Comparison of ENCODE assay signal across 10 cellular contexts in genomic region chr20:47320990-47321805, GRCh38. TPM values are rescaled to one million over a fixed set of nuclear protein-coding genes. Genes with fewer than 3 reads are reported as not detected.
DNase-seq lines count a peak whose midpoint lies in the region; ATAC-seq and TF ChIP-seq lines count a peak whose summit lies in the region.
"Had no signal": no experiment of that assay in that cellular context is flagged by ENCODE, and none has a peak within 500 bp of the region (broad histone marks: within the 10 kb centered on the region; RNA-seq: fewer than 3 reads in every experiment).

No MANE protein-coding gene starts in this region.

- no peak overlapping the region for H3K4me3 ChIP-seq in suprapubic skin

- peaks cover 66% of the 10 kb centered on the region for H3K4me1 ChIP-seq in suprapubic skin

- 82% methylated on average over 7 of the region's 7 CpGs for WGBS in suprapubic skin

- peak overlapping the region; percentile 69 for H3K27ac Mint-ChIP-seq in activated B cell treated with CpG ODN at 0.5 μM for 24 hours

- TF ChIP-seq POLR2A in suprapubic skin (IDR thresholded peaks at IDR 0.05), result no peak

- peaks cover 24% of the 10 kb centered on the region for H3K36me3 Mint-ChIP-seq in activated B cell treated with CpG ODN at 0.5 μM for 24 hours (ENCODE audit: low read depth)

- intact Hi-C loops in activated B cell treated with CpG ODN at 0.5 μM for 24 hours (cut with micrococcal nuclease), result no loop called here
- intact Hi-C loops in left colon (cut with DNase I, micrococcal nuclease), result no loop called here

- peak; percentile 46 for DNase-seq in NCI-H2196 (lab: John Stamatoyannopoulos, UW; ENCODE audit: unreplicated experiment)
- DNase-seq in NCI-H2196 treated with DMSO at 0.1 percent for 48 hours (lab: John Stamatoyannopoulos, UW; ENCODE audit: unreplicated experiment), result no peak
- DNase-seq in activated B cell treated with CpG ODN at 0.5 μM for 24 hours, result no peak
- DNase-seq in left colon, result peak in 1 of 2 donors; percentile 63
- DNase-seq in suprapubic skin (ENCODE audit: low spot score in 2 of 2), result no peak
- no peak for DNase-seq in NCI-H524 treated with DMSO at 0.1 percent for 48 hours (lab: John Stamatoyannopoulos, UW)
- DNase-seq: NK-92 treated with Interleukin-12 subunit alpha and Interleukin-12 subunit beta, amount 100 ng/mL, for 24 hours; stimulated activated CD4-positive, alpha-beta T cell treated with anti-CD3 and anti-CD28 coated beads, Interleukin-15, amount 100 ng/mL, for 24 hours had no signal

- H3K9me3 ChIP-seq in suprapubic skin, result no peaks in the 10 kb centered on the region

- POLR2A ChIA-PET in activated B cell treated with CpG ODN at 0.5 μM for 24 hours (lab: Charles Lee), result no interaction called here

- no peaks in the 10 kb centered on the region for H3K27me3 Mint-ChIP-seq in activated B cell treated with CpG ODN at 0.5 μM for 24 hours

- no peaks in the 10 kb centered on the region for H3K9me3 Mint-ChIP-seq in activated B cell treated with CpG ODN at 0.5 μM for 24 hours

- TF ChIP-seq CTCF in activated B cell treated with CpG ODN at 0.5 μM for 24 hours (IDR thresholded peaks at IDR 0.05) (no peak), suprapubic skin (IDR thresholded peaks at IDR 0.05) (no peak)

- peaks cover 58% of the 10 kb centered on the region for H3K4me1 Mint-ChIP-seq in activated B cell treated with CpG ODN at 0.5 μM for 24 hours

- no peaks in the 10 kb centered on the region for H3K36me3 ChIP-seq in suprapubic skin

- ATAC-seq in activated B cell treated with CpG ODN at 0.5 μM for 24 hours (ENCODE audit: low read depth) (no peak), left colon (peak; percentile 47), GM18511 (IDR thresholded peaks at IDR 0.05; ENCODE audit: unreplicated experiment) (no peak), GM21737 (IDR thresholded peaks at IDR 0.05; ENCODE audit: unreplicated experiment) (no peak)

- CTCF ChIA-PET in activated B cell treated with CpG ODN at 0.5 μM for 24 hours (lab: Charles Lee), result interaction anchor here (1.4 kb wide), 1 partner anchor 63 kb away, joined by 5 read pairs; no protein-coding TSS in a partner anchor

- H3K27ac ChIP-seq in suprapubic skin, result peak overlapping the region; percentile 97

- no peaks in the 10 kb centered on the region for H3K27me3 ChIP-seq in suprapubic skin

- TF ChIP-seq EP300 in suprapubic skin (IDR thresholded peaks at IDR 0.05), result no peak

- no peak overlapping the region for H3K4me3 Mint-ChIP-seq in activated B cell treated with CpG ODN at 0.5 μM for 24 hours

RNA-seq across cellular contexts. Expression of gene ZMYND8, which starts 35.3 kb away (rescaled TPM):
- total RNA-seq in activated B cell treated with CpG ODN at 0.5 μM for 24 hours, result 42.6 and 44.7 TPM in 2 replicates
- total RNA-seq in left colon, result 10 to 100 TPM; 42.8 to 48.4 TPM
- 100 to 1,000 TPM in 1 of 4 donors, 10 to 100 TPM in 3; 48.5 to 169 (median 54.1) TPM for total RNA-seq in suprapubic skin
